Comparison of ENCODE assay signal across 8 cellular contexts in genomic region chr6:42745083-42745637, GRCh38. TPM values are rescaled to one million over a fixed set of nuclear protein-coding genes. Genes with fewer than 3 reads are reported as not detected.
DNase-seq lines count a peak whose midpoint lies in the region; ATAC-seq, FAIRE-seq and TF ChIP-seq lines count a peak whose summit lies in the region.

No MANE protein-coding gene starts in this region.

- H3K27ac ChIP-seq in SK-N-SH (ENCODE audit: low read depth in 2 of 2, low read length in 1 of 2) (peak overlapping the region; percentile 67 to 80; a peak in 3 of 4 replicates), adrenal gland (peak overlapping the region; percentile 79 to 99 (median 96)), small intestine (ENCODE audit: low read depth in 1 of 2, low read length in 1 of 2) (peak overlapping the region; percentile 87 to 96)

- peak; percentile 47 for DNase-seq in SK-N-SH
- DNase-seq in NCI-H69 (lab: John Stamatoyannopoulos, UW), result peak; percentile 80
- peak; percentile 30 to 69 (median 40) for DNase-seq in adrenal gland
- peak; percentile 41 for DNase-seq in small intestine
- DNase-seq in NCI-H2029 treated with DMSO at 0.1 percent for 48 hours (lab: John Stamatoyannopoulos, UW), result no peak

- peak overlapping the region; percentile 96 for H3K4me2 ChIP-seq in SK-N-SH

- POLR2A ChIA-PET in SK-N-SH (lab: Yijun Ruan, JAX), result interaction anchor here (0.6 to 4.4 kb wide), 8 partner anchors 8 to 576 kb away, joined by 3 to 59 read pairs (median 8); partner anchors contain the start of genes BICRAL, PPP2R5D and RPL7L1

- peak overlapping the region; percentile 75 to 82 for H3K4me3 ChIP-seq in SK-N-SH (ENCODE audit: low read depth in 2 of 2, low read length in 1 of 2)
- H3K4me3 ChIP-seq in adrenal gland, result peak overlapping the region; percentile 77 to 98 (median 96)
- peak overlapping the region; percentile 99 for H3K4me3 ChIP-seq in iPS-15b (ENCODE audit: low read depth, low read length)
- H3K4me3 ChIP-seq in small intestine (ENCODE audit: low read depth in 1 of 2, low read length in 2 of 2), result peak overlapping the region; percentile 79 to 89

- H3K4me1 ChIP-seq in SK-N-SH (ENCODE audit: control insufficient read depth in 1 of 2, insufficient read depth in 2 of 2, low read depth in 1 of 2, low read length in 1 of 2) (peaks cover 19 to 30% of the 10 kb centered on the region in 2 experiments; a peak in 3 of 4 replicates), adrenal gland (replicated peaks in 1 of 2) (peaks cover 8 to 37% of the 10 kb centered on the region in 2 donors), iPS-15b (ENCODE audit: control insufficient read depth, insufficient read depth, low read length) (no peaks in the 10 kb centered on the region), small intestine (ENCODE audit: control insufficient read depth in 2 of 2, insufficient read depth in 1 of 2, low read depth in 1 of 2, low read length in 1 of 2) (no peaks in the 10 kb centered on the region)

- 11% methylated on average over 17 of the region's 29 CpGs for WGBS in SK-N-SH (ENCODE audit: low lambda C conversion rate)
- 0 to 3% (median 2%) methylated on average over 8 to 29 of the region's 29 CpGs for WGBS in adrenal gland, 4 donors
- 0 to 2% (median 1%) methylated on average over 28 to 29 of the region's 29 CpGs for WGBS in small intestine, 3 donors

- H3K9me3 ChIP-seq in SK-N-SH (no peaks in the 10 kb centered on the region), adrenal gland (replicated peaks in 1 of 3) (no peaks in the 10 kb centered on the region), iPS-15b (ENCODE audit: control insufficient read depth, insufficient read depth, low read length) (no peaks in the 10 kb centered on the region), small intestine (ENCODE audit: control insufficient read depth, low read depth) (no peaks in the 10 kb centered on the region)

- CTCF ChIA-PET in SK-N-SH (lab: Yijun Ruan, JAX), result interaction anchor here (0.7 to 3.2 kb wide), 5 partner anchors 18 to 156 kb away, joined by 3 to 17 read pairs (median 5); no protein-coding TSS in a partner anchor

- H2AFZ ChIP-seq in SK-N-SH (ENCODE audit: low read depth), result no peak overlapping the region

- peaks cover 28% of the 10 kb centered on the region for H3F3A ChIP-seq in SK-N-SH (replicated peaks; ENCODE audit: insufficient read depth)

- TF ChIP-seq EP300 in SK-N-SH (IDR thresholded peaks at IDR 0.05; ENCODE audit: borderline replicate concordance in 1 of 2, low read depth in 1 of 2, low read length in 1 of 2), result no peak

- no peak; the same call in 2 of the 3 replicates for ATAC-seq in SK-N-SH treated with all-trans-retinoic acid at 6 μM for 48 hours
- ATAC-seq in HG02938 (IDR thresholded peaks at IDR 0.05; ENCODE audit: unreplicated experiment), result no peak

- peaks cover 7% of the 10 kb centered on the region; the same call in 1 of the 2 replicates for H4K20me1 ChIP-seq in SK-N-SH (ENCODE audit: insufficient read depth)

- no peak for TF ChIP-seq CTCF in SK-N-SH (IDR thresholded peaks at IDR 0.05)
- TF ChIP-seq CTCF in adrenal gland (IDR thresholded peaks at IDR 0.05), result no peak

- TF ChIP-seq POLR2A in adrenal gland (IDR thresholded peaks at IDR 0.05), result peak in 1 of 2 donors; percentile 4

- no peaks in the 10 kb centered on the region for H3K36me3 ChIP-seq in SK-N-SH (replicated peaks in 1 of 2; ENCODE audit: control insufficient read depth in 1 of 2, insufficient read depth in 2 of 2, low read length in 1 of 2)
- no peaks in the 10 kb centered on the region for H3K36me3 ChIP-seq in adrenal gland (replicated peaks in 1 of 2)
- no peaks in the 10 kb centered on the region for H3K36me3 ChIP-seq in iPS-15b (ENCODE audit: control insufficient read depth, insufficient read depth, low read length)
- no peaks in the 10 kb centered on the region for H3K36me3 ChIP-seq in small intestine (ENCODE audit: control insufficient read depth in 2 of 2, insufficient read depth in 2 of 2, low read length in 2 of 2)

- peaks cover 37% of the 10 kb centered on the region for H3K79me2 ChIP-seq in SK-N-SH (ENCODE audit: insufficient read depth)

- peak overlapping the region; percentile 87 for H3K9ac ChIP-seq in SK-N-SH
- H3K9ac ChIP-seq in iPS-15b (ENCODE audit: low read depth, low read length), result peak overlapping the region; percentile 91

- no peaks in the 10 kb centered on the region for H3K9me2 ChIP-seq in SK-N-SH

- no peak for TF ChIP-seq RAD21 in SK-N-SH (IDR thresholded peaks at IDR 0.05; ENCODE audit: low read length)

- intact Hi-C loops in adrenal gland (cut with DNase I), result no loop called here

- H3K27me3 ChIP-seq in SK-N-SH (ENCODE audit: insufficient read depth), result no peaks in the 10 kb centered on the region
- no peaks in the 10 kb centered on the region for H3K27me3 ChIP-seq in adrenal gland
- H3K27me3 ChIP-seq in iPS-15b (ENCODE audit: control insufficient read depth, insufficient read depth, low read length), result no peaks in the 10 kb centered on the region
- H3K27me3 ChIP-seq in small intestine (ENCODE audit: control insufficient read depth in 2 of 2, insufficient read depth in 2 of 2, low read length in 2 of 2), result no peaks in the 10 kb centered on the region

- FAIRE-seq in small intestine (lab: Jason Lieb, UNC), result no peak

TF ChIP-seq in SK-N-SH, 30 proteins besides CTCF, POLR2A, EP300 and RAD21:
- TF ChIP-seq TCF12 (IDR thresholded peaks at IDR 0.05) (no peak), CHD2 (IDR thresholded peaks at IDR 0.05; ENCODE audit: low read length, partially characterized antibody) (no peak)

TF ChIP-seq in SK-N-SH treated with all-trans-retinoic acid at 6 μM for 48 hours, 23 proteins besides CTCF, POLR2A, EP300 and RAD21:
- TF ChIP-seq CSRNP3 (CRISPR knock-in tag; IDR thresholded peaks at IDR 0.05) (no peak), TOX (CRISPR knock-in tag; IDR thresholded peaks at IDR 0.05; ENCODE audit: borderline replicate concordance) (no peak), SNAI2 (CRISPR knock-in tag; IDR thresholded peaks at IDR 0.05) (no peak), ZNF70 (CRISPR knock-in tag; IDR thresholded peaks at IDR 0.05) (no peak), POU6F1 (CRISPR knock-in tag; IDR thresholded peaks at IDR 0.05; ENCODE audit: borderline replicate concordance, low read depth) (no peak), ZNF8 (CRISPR knock-in tag; IDR thresholded peaks at IDR 0.05) (no peak), ARNTL (CRISPR knock-in tag; IDR thresholded peaks at IDR 0.05; ENCODE audit: borderline replicate concordance, low read depth) (no peak), CSDC2 (CRISPR knock-in tag; IDR thresholded peaks at IDR 0.05) (no peak), BACH2 (CRISPR knock-in tag; IDR thresholded peaks at IDR 0.05; ENCODE audit: borderline replicate concordance) (no peak), ISL1 (CRISPR knock-in tag; IDR thresholded peaks at IDR 0.05) (no peak), GLIS3 (CRISPR knock-in tag; IDR thresholded peaks at IDR 0.05) (no peak), ZNF565 (CRISPR knock-in tag; conservative IDR thresholded peaks at IDR 0.05; ENCODE audit: low read depth) (no peak)

RNA-seq across cellular contexts. Expression of gene TBCC, which starts 0.7 kb away (rescaled TPM):
- polyA plus RNA-seq in SK-N-SH (2012; rRNA removed) (12.7 and 18.2 TPM in 2 replicates), adrenal gland (10 to 100 TPM; 15.7 to 33.1 (median 29.9) TPM), small intestine (10 to 100 TPM; 23.8 to 30.0 (median 25.7) TPM)
- polyA plus RNA-seq in SK-N-SH (2012; cell fraction: cytosol; rRNA removed), result 12.9 and 15.1 TPM in 2 replicates
- 11.8 and 12.9 TPM in 2 replicates for polyA plus RNA-seq in SK-N-SH (2012; cell fraction: nucleus; rRNA removed)
- 10 to 100 TPM; 19.5 to 44.8 (median 28.0) TPM for total RNA-seq in adrenal gland

RNA-seq across cellular contexts. Expression of gene PRPH2, which starts 22.8 kb away (rescaled TPM):
- polyA plus RNA-seq in SK-N-SH (2012; rRNA removed), result not detected in 2 replicates
- polyA plus RNA-seq in SK-N-SH (2012; cell fraction: cytosol; rRNA removed), result not detected in 2 replicates
- not detected in 2 replicates for polyA plus RNA-seq in SK-N-SH (2012; cell fraction: nucleus; rRNA removed)
- 1 to 10 TPM in 4 of 8 donors, under 1 TPM in 3, not detected in 1; 0.48 to 2.5 (median 1.3) TPM for total RNA-seq in adrenal gland
- polyA plus RNA-seq in adrenal gland, result under 1 TPM; 0.47 to 0.97 (median 0.84) TPM
- polyA plus RNA-seq in small intestine, result under 1 TPM in 1 of 3 donors, not detected in 2; 0.92 TPM

RNA-seq across cellular contexts. Expression of gene BICRAL, which starts 36.7 kb away (rescaled TPM):
- polyA plus RNA-seq in SK-N-SH (2012; rRNA removed) (5.1 and 6.6 TPM in 2 replicates), adrenal gland (1 to 10 TPM; 2.8 to 8.7 (median 4.1) TPM), small intestine (1 to 10 TPM; 3.2 to 5.1 (median 4.2) TPM)
- polyA plus RNA-seq in SK-N-SH (2012; cell fraction: cytosol; rRNA removed), result 5.2 and 6.2 TPM in 2 replicates
- polyA plus RNA-seq in SK-N-SH (2012; cell fraction: nucleus; rRNA removed), result 7.1 and 11.2 TPM in 2 replicates
- total RNA-seq in adrenal gland, result 10 to 100 TPM in 4 of 8 donors, 1 to 10 TPM in 4; 7.6 to 16.1 (median 10.6) TPM
